17 cellular contexts compared by ENCODE assay signal in genomic region chr20:57442888-57443239, GRCh38. TPM values are rescaled to one million over a fixed set of nuclear protein-coding genes. Genes with fewer than 3 reads are reported as not detected.
DNase-seq lines count a peak whose midpoint lies in the region; ATAC-seq, FAIRE-seq and TF ChIP-seq lines count a peak whose summit lies in the region.
"Had no signal": no experiment of that assay in that cellular context is flagged by ENCODE, and none has a peak within 500 bp of the region (broad histone marks: within the 10 kb centered on the region; RNA-seq: fewer than 3 reads in every experiment).

No MANE protein-coding gene starts in this region.

- no peaks in the 10 kb centered on the region for H3K36me3 ChIP-seq in muscle layer of duodenum (ENCODE audit: control insufficient read depth in 1 of 2, insufficient read depth in 2 of 2, low read length in 2 of 2)
- H3K36me3 ChIP-seq: BE2C, Peyer's patch, SJCRH30 had no signal

- peak; percentile 83 for FAIRE-seq in HTR-8/SVneo (lab: Jason Lieb, UNC)
- FAIRE-seq: H1 had no signal

- no peak overlapping the region for H3K4me3 Mint-ChIP-seq in stimulated activated naive B cell treated with anti-CD40 and anti-IgM and Interleukin-4, amounts not matched to agents 10 μg/mL and 1 μg/mL and 100 μg/mL, for 72 hours

- intact Hi-C loops in lower leg skin (cut with DNase I; ENCODE audit: low total_unique reads), result no loop called here

- peak overlapping the region; percentile 20 for H3K27ac Mint-ChIP-seq in stimulated activated naive B cell treated with anti-CD40 and anti-IgM and Interleukin-4, amounts not matched to agents 10 μg/mL and 1 μg/mL and 100 μg/mL, for 72 hours

- H3K4me1 Mint-ChIP-seq in stimulated activated naive B cell treated with anti-CD40 and anti-IgM and Interleukin-4, amounts not matched to agents 10 μg/mL and 1 μg/mL and 100 μg/mL, for 72 hours, result peaks cover 13 to 30% of the 10 kb centered on the region in 2 donors

- TF ChIP-seq POLR2A in lower leg skin (IDR thresholded peaks at IDR 0.05), result no peak

- no peak for TF ChIP-seq CTCF in coronary artery (IDR thresholded peaks at IDR 0.05)
- no peak for TF ChIP-seq CTCF in lower leg skin (IDR thresholded peaks at IDR 0.05)

- H3K27me3 ChIP-seq in muscle layer of duodenum (ENCODE audit: low read depth, low read length), result no peaks in the 10 kb centered on the region
- H3K27me3 ChIP-seq: BE2C, Peyer's patch had no signal

- H3K27ac ChIP-seq in coronary artery (peak overlapping the region; percentile 87 to 98), muscle layer of duodenum (ENCODE audit: low read length) (peak overlapping the region; percentile 45)
- H3K27ac ChIP-seq: SJCRH30 had no signal

- H3K9me3 ChIP-seq in muscle layer of duodenum (ENCODE audit: control insufficient read depth in 1 of 2, low read length in 2 of 2), result no peaks in the 10 kb centered on the region
- H3K9me3 ChIP-seq: BE2C, Peyer's patch, SJCRH30 had no signal

- DNase-seq in HTR-8/SVneo (ENCODE audit: insufficient read length, low spot score), result no peak
- DNase-seq in coronary artery (ENCODE audit: low spot score), result no peak
- DNase-seq in stimulated activated naive B cell treated with anti-CD40 and anti-IgM and Interleukin-4, amounts not matched to agents 10 μg/mL and 1 μg/mL and 100 μg/mL, for 72 hours, result no peak
- no peak for DNase-seq in T1000 (lab: John Stamatoyannopoulos, UW)
- no peak for DNase-seq in lower leg skin (ENCODE audit: low spot score in 2 of 2)
- DNase-seq: BE2C, Karpas-422, MM.1S, NCI-H1105, NCI-H1694 treated with DMSO at 0.1 percent for 48 hours, NCI-H446 treated with DMSO at 0.1 percent for 48 hours, NCI-H82, Peyer's patch, SJCRH30 had no signal

- H3K4me1 ChIP-seq in muscle layer of duodenum (ENCODE audit: control insufficient read depth in 1 of 2, insufficient read depth in 2 of 2, low read length in 2 of 2), result peaks cover 8 to 49% of the 10 kb centered on the region in 2 donors

- peaks cover 0 to 1% of the 10 kb centered on the region in 2 donors for H3K9me3 Mint-ChIP-seq in stimulated activated naive B cell treated with anti-CD40 and anti-IgM and Interleukin-4, amounts not matched to agents 10 μg/mL and 1 μg/mL and 100 μg/mL, for 72 hours

- no peak for ATAC-seq in stimulated activated naive B cell treated with anti-CD40 and anti-IgM and Interleukin-4, amounts not matched to agents 10 μg/mL and 1 μg/mL and 100 μg/mL, for 72 hours (replicated peaks)
- no peak for ATAC-seq in HG02885 (IDR thresholded peaks at IDR 0.05; ENCODE audit: poor library complexity, unreplicated experiment)

- H3K36me3 Mint-ChIP-seq in stimulated activated naive B cell treated with anti-CD40 and anti-IgM and Interleukin-4, amounts not matched to agents 10 μg/mL and 1 μg/mL and 100 μg/mL, for 72 hours, result no peaks in the 10 kb centered on the region

- H3K4me3 ChIP-seq in coronary artery (no peak overlapping the region), muscle layer of duodenum (ENCODE audit: low read depth in 1 of 2, low read length in 2 of 2) (no peak overlapping the region), lower leg skin (ENCODE audit: low read depth, poor library complexity, severe bottlenecking) (no peak overlapping the region)
- H3K4me3 ChIP-seq: Peyer's patch, SJCRH30 had no signal

- 81 to 87% methylated on average over 9 of the region's 9 CpGs for WGBS in lower leg skin, 2 donors

- H3K27me3 Mint-ChIP-seq in stimulated activated naive B cell treated with anti-CD40 and anti-IgM and Interleukin-4, amounts not matched to agents 10 μg/mL and 1 μg/mL and 100 μg/mL, for 72 hours, result no peaks in the 10 kb centered on the region

RNA-seq across cellular contexts. Expression of gene RBM38, which starts 51.7 kb away (rescaled TPM):
- total RNA-seq in lower leg skin, result 10 to 100 TPM in 2 of 4 donors, 1 to 10 TPM in 2; 6.2 to 13.3 (median 11.2) TPM
